19 cellular contexts compared by ENCODE assay signal in the genomic region with DNA sequence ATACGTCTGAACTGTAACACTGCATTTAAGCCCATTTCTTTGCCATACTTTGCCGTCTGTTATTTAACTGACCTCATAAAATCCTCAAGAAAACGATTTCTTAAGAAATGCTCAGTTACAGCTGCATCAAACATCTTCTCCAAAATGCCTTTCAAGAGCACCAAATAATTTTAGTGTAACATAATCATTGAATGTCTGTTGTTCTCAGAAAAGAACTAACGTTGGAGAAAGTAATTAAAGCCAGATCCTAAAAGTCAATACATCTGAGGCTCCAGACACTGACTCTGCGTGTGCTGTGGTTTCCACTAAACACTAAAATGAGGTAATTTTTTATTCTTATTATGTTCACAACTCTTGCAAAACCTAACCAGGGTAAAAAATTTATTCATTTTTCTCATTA.
DNase-seq lines count a peak whose midpoint lies in the region; ATAC-seq lines count a peak whose summit lies in the region.
"Had no signal": no experiment of that assay in that cellular context is flagged by ENCODE, and none has a peak within 500 bp of the region (broad histone marks: within the 10 kb centered on the region; RNA-seq: fewer than 3 reads in every experiment).

No MANE protein-coding gene starts in this region.

- ATAC-seq in HG02852 (IDR thresholded peaks at IDR 0.05; ENCODE audit: unreplicated experiment) (no peak), HG02973 (IDR thresholded peaks at IDR 0.05; ENCODE audit: unreplicated experiment) (no peak)
- ATAC-seq: GM23338, HCT116, K562 had no signal

- DNase-seq in GM03348 (ENCODE audit: low spot score): peak; percentile 50
- DNase-seq in dedifferentiated amniotic fluid mesenchymal stem cell (ENCODE audit: extremely low spot score): peak; percentile 16
- DNase-seq in fibroblast of the conjunctiva (ENCODE audit: low read depth): peak; percentile 65
- DNase-seq in SIG-M5 treated with dmso at 0.1 percent for 504 hours (lab: John Stamatoyannopoulos, UW; ENCODE audit: unreplicated experiment): no peak
- DNase-seq in NCI-H1436 treated with DMSO at 0.1 percent for 48 hours (lab: John Stamatoyannopoulos, UW): no peak
- DNase-seq: Caco-2; CD4-positive, CD25-positive, alpha-beta regulatory T cell; NCI-H1105 treated with DMSO at 0.1 percent for 48 hours; NCI-H1694 treated with DMSO at 0.1 percent for 48 hours; NCI-H510A; NCI-H748 treated with DMSO at 0.1 percent for 48 hours; NK-92 treated with Interleukin-12 subunit alpha and Interleukin-12 subunit beta, amount 100 ng/mL, for 24 hours; OCI-M1; Right ventricle myocardium superior had no signal

Comparison
In these comparisons a context has a peak if more than half of its experiments do, and no peak if none do; other contexts are left out.
1. DNase-seq: peak in GM03348 (single experiment), dedifferentiated amniotic fluid mesenchymal stem cell (single experiment) and fibroblast of the conjunctiva (single experiment); none in SIG-M5 treated with dmso at 0.1 percent for 504 hours (single experiment) and NCI-H1436 treated with DMSO at 0.1 percent for 48 hours (single experiment).